1 cellular context compared by ENCODE assay signal in the genomic region with DNA sequence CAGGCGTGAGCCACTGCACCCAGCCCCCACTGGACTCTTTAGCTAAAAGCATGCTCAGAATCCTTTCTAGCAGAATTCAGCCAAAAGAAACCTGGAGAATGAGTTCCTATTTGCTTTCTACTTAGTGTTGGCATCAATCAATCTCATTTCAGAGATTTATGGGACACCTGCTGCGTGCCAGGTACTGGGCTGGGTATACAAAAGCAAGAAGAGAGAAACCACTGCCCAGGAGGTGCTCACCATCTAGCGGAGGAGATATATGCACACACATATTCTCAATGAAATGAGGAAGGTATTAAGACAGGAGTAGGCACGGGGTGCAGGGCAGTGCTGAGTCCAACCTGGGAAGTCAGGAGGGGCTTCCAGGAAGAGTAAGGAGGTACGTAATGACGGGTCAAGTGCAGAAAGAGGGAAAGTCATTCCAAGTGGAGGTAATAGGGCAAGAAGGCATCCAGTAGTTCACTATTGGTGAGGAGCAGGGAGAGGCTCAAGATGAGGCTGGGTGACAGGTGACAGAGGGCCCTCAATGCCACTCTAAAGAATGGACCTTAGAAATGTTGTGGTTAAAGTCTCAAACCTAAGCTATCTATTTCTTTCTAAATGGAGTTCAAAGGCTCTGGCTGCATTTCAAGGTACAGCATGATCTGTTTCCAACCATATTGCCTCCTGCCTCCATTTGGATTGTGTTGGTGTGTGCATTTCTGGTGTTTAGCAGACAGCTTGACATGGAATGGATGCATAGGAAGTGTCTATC.
TF ChIP-seq lines count a peak whose summit lies in the region.

No MANE protein-coding gene starts in this region.

TF ChIP-seq in GM23338, 12 proteins besides CTCF, POLR2A, EP300 and RAD21:
- TF ChIP-seq CREB1 (CRISPR knock-in tag; IDR thresholded peaks at IDR 0.05; ENCODE audit: low read depth) (no peak), NANOG (IDR thresholded peaks at IDR 0.05; ENCODE audit: borderline replicate concordance) (no peak), EZH2phosphoT487 (IDR thresholded peaks at IDR 0.05; ENCODE audit: unreplicated experiment) (no peak), EZH2 (IDR thresholded peaks at IDR 0.05; ENCODE audit: low read depth, unreplicated experiment) (no peak), POLR2AphosphoS5 (IDR thresholded peaks at IDR 0.05; ENCODE audit: low read depth) (no peak), JUNB (IDR thresholded peaks at IDR 0.05; ENCODE audit: unreplicated experiment) (no peak), ZNF331 (CRISPR knock-in tag; IDR thresholded peaks at IDR 0.05; ENCODE audit: low read depth) (no peak), ZNF114 (CRISPR knock-in tag; IDR thresholded peaks at IDR 0.05) (no peak), STAT1 (IDR thresholded peaks at IDR 0.05; ENCODE audit: unreplicated experiment) (no peak)
- TF ChIP-seq, protein P1, sequence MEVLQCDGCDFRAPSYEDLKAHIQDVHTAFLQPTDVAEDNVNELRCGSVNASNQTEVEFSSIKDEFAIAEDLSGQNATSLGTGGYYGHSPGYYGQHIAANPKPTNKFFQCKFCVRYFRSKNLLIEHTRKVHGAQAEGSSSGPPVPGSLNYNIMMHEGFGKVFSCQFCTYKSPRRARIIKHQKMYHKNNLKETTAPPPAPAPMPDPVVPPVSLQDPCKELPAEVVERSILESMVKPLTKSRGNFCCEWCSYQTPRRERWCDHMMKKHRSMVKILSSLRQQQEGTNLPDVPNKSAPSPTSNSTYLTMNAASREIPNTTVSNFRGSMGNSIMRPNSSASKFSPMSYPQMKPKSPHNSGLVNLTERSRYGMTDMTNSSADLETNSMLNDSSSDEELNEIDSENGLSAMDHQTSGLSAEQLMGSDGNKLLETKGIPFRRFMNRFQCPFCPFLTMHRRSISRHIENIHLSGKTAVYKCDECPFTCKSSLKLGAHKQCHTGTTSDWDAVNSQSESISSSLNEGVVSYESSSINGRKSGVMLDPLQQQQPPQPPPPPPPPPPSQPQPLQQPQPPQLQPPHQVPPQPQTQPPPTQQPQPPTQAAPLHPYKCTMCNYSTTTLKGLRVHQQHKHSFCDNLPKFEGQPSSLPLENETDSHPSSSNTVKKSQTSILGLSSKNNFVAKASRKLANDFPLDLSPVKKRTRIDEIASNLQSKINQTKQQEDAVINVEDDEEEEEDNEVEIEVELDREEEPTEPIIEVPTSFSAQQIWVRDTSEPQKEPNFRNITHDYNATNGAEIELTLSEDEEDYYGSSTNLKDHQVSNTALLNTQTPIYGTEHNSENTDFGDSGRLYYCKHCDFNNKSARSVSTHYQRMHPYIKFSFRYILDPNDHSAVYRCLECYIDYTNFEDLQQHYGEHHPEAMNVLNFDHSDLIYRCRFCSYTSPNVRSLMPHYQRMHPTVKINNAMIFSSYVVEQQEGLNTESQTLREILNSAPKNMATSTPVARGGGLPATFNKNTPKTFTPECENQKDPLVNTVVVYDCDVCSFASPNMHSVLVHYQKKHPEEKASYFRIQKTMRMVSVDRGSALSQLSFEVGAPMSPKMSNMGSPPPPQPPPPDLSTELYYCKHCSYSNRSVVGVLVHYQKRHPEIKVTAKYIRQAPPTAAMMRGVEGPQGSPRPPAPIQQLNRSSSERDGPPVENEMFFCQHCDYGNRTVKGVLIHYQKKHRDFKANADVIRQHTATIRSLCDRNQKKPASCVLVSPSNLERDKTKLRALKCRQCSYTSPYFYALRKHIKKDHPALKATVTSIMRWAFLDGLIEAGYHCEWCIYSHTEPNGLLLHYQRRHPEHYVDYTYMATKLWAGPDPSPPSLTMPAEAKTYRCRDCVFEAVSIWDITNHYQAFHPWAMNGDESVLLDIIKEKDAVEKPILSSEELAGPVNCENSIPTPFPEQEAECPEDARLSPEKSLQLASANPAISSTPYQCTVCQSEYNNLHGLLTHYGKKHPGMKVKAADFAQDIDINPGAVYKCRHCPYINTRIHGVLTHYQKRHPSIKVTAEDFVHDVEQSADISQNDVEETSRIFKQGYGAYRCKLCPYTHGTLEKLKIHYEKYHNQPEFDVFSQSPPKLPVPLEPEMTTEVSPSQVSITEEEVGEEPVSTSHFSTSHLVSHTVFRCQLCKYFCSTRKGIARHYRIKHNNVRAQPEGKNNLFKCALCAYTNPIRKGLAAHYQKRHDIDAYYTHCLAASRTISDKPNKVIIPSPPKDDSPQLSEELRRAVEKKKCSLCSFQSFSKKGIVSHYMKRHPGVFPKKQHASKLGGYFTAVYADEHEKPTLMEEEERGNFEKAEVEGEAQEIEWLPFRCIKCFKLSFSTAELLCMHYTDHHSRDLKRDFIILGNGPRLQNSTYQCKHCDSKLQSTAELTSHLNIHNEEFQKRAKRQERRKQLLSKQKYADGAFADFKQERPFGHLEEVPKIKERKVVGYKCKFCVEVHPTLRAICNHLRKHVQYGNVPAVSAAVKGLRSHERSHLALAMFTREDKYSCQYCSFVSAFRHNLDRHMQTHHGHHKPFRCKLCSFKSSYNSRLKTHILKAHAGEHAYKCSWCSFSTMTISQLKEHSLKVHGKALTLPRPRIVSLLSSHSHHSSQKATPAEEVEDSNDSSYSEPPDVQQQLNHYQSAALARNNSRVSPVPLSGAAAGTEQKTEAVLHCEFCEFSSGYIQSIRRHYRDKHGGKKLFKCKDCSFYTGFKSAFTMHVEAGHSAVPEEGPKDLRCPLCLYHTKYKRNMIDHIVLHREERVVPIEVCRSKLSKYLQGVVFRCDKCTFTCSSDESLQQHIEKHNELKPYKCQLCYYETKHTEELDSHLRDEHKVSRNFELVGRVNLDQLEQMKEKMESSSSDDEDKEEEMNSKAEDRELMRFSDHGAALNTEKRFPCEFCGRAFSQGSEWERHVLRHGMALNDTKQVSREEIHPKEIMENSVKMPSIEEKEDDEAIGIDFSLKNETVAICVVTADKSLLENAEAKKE (CRISPR knock-in tag; IDR thresholded peaks at IDR 0.05) = no peak
- TF ChIP-seq, protein P2, sequence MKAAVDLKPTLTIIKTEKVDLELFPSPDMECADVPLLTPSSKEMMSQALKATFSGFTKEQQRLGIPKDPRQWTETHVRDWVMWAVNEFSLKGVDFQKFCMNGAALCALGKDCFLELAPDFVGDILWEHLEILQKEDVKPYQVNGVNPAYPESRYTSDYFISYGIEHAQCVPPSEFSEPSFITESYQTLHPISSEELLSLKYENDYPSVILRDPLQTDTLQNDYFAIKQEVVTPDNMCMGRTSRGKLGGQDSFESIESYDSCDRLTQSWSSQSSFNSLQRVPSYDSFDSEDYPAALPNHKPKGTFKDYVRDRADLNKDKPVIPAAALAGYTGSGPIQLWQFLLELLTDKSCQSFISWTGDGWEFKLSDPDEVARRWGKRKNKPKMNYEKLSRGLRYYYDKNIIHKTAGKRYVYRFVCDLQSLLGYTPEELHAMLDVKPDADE (IDR thresholded peaks at IDR 0.05) = no peak
